Comparison of ENCODE assay signal across 17 cellular contexts in genomic region chr11:58615556-58615955, GRCh38. TPM values are rescaled to one million over a fixed set of nuclear protein-coding genes. Genes with fewer than 3 reads are reported as not detected.
DNase-seq lines count a peak whose midpoint lies in the region; ATAC-seq, FAIRE-seq and TF ChIP-seq lines count a peak whose summit lies in the region.
"Had no signal": no experiment of that assay in that cellular context is flagged by ENCODE, and none has a peak within 500 bp of the region (broad histone marks: within the 10 kb centered on the region; RNA-seq: fewer than 3 reads in every experiment).

No MANE protein-coding gene starts in this region.

- peaks cover 58% of the 10 kb centered on the region for H3K36me3 ChIP-seq in ACC112 (ENCODE audit: insufficient read depth, low read length)
- peaks cover 59% of the 10 kb centered on the region for H3K36me3 ChIP-seq in astrocyte (ENCODE audit: insufficient read depth, low read length)
- H3K36me3 ChIP-seq in psoas muscle (ENCODE audit: insufficient read depth in 1 of 2, low read depth in 1 of 2), result peaks cover 23 to 99% of the 10 kb centered on the region in 2 donors
- peaks cover 56 to 100% (median 98%) of the 10 kb centered on the region in 4 donors for H3K36me3 ChIP-seq in stomach

- H2AFZ ChIP-seq in ACC112 (ENCODE audit: low read length, unreplicated experiment), result no peak overlapping the region
- H2AFZ ChIP-seq in astrocyte (ENCODE audit: low read depth, low read length), result no peak overlapping the region
- H2AFZ ChIP-seq: GM23338 had no signal

- no peaks in the 10 kb centered on the region for H3K27me3 ChIP-seq in ACC112 (ENCODE audit: insufficient read depth, low read length)
- no peaks in the 10 kb centered on the region for H3K27me3 ChIP-seq in astrocyte (ENCODE audit: insufficient read depth, low read length)
- no peaks in the 10 kb centered on the region for H3K27me3 ChIP-seq in psoas muscle (ENCODE audit: insufficient read depth in 3 of 3, low read length in 2 of 3)
- H3K27me3 ChIP-seq in stomach, result no peaks in the 10 kb centered on the region

- H3K4me1 Mint-ChIP-seq in activated T-cell treated with anti-CD3 and anti-CD28 coated beads, Interleukin-2, amount 50 U/mL, for 72 hours (ENCODE audit: low read depth), result peaks cover 26% of the 10 kb centered on the region
- H3K4me1 Mint-ChIP-seq in activated T-cell treated with anti-CD3 and anti-CD28 coated beads, Interleukin-2, amount 50 U/mL, for 4 hours (ENCODE audit: low read depth), result peaks cover 27% of the 10 kb centered on the region
- peaks cover 17% of the 10 kb centered on the region for H3K4me1 Mint-ChIP-seq in astrocyte (ENCODE audit: low read depth, unreplicated experiment)
- H3K4me1 Mint-ChIP-seq: B cell, GM23338 had no signal

- no peak overlapping the region for H3K9ac ChIP-seq in astrocyte (ENCODE audit: low read length)

- FAIRE-seq in astrocyte (lab: Jason Lieb, UNC), result no peak
- FAIRE-seq: GM12878, GM18507 had no signal

- H3K27ac ChIP-seq in ACC112 (ENCODE audit: low read depth, low read length) (peak overlapping the region; percentile 57; the same call in 1 of the 2 replicates), astrocyte (ENCODE audit: low read depth, low read length) (no peak overlapping the region), psoas muscle (peak overlapping the region; percentile 54), stomach (no peak overlapping the region)

- no peak overlapping the region for H3K4me3 Mint-ChIP-seq in activated T-cell treated with anti-CD3 and anti-CD28 coated beads, Interleukin-2, amount 50 U/mL, for 72 hours
- no peak overlapping the region for H3K4me3 Mint-ChIP-seq in activated T-cell treated with anti-CD3 and anti-CD28 coated beads, Interleukin-2, amount 50 U/mL, for 4 hours
- no peak overlapping the region for H3K4me3 Mint-ChIP-seq in astrocyte (ENCODE audit: unreplicated experiment)
- H3K4me3 Mint-ChIP-seq: B cell; CD4-positive, alpha-beta T cell; GM23338 had no signal

- H3K4me3 ChIP-seq in ACC112 (ENCODE audit: low read depth, low read length), result no peak overlapping the region
- H3K4me3 ChIP-seq in astrocyte (ENCODE audit: insufficient read depth, low read depth, low read length), result no peak overlapping the region
- no peak overlapping the region for H3K4me3 ChIP-seq in psoas muscle
- no peak overlapping the region for H3K4me3 ChIP-seq in stomach
- H3K4me3 ChIP-seq: GM12878, GM23338, HAP-1 had no signal

- H3K36me3 Mint-ChIP-seq in activated T-cell treated with anti-CD3 and anti-CD28 coated beads, Interleukin-2, amount 50 U/mL, for 72 hours (ENCODE audit: insufficient read depth in 2 of 2), result peaks cover 20 to 62% of the 10 kb centered on the region in 2 donors
- peaks cover 59% of the 10 kb centered on the region for H3K36me3 Mint-ChIP-seq in activated T-cell treated with anti-CD3 and anti-CD28 coated beads, Interleukin-2, amount 50 U/mL, for 4 hours (ENCODE audit: insufficient read depth)
- peaks cover 13% of the 10 kb centered on the region for H3K36me3 Mint-ChIP-seq in astrocyte (ENCODE audit: low read depth, unreplicated experiment)

- H3K79me2 ChIP-seq in ACC112 (ENCODE audit: control insufficient read depth, insufficient read depth, low read length, unreplicated experiment) (peaks cover 18% of the 10 kb centered on the region), astrocyte (ENCODE audit: insufficient read depth, low read length) (no peaks in the 10 kb centered on the region)

- TF ChIP-seq POLR2A in stomach (IDR thresholded peaks at IDR 0.05), result no peak

- TF ChIP-seq EP300 in stomach (IDR thresholded peaks at IDR 0.05), result no peak

- H3K9me3 ChIP-seq in astrocyte (ENCODE audit: insufficient read depth, low read depth, low read length) (no peaks in the 10 kb centered on the region), psoas muscle (no peaks in the 10 kb centered on the region), stomach (no peaks in the 10 kb centered on the region)
- H3K9me3 ChIP-seq: HAP-1 had no signal

- H3K27ac Mint-ChIP-seq in activated T-cell treated with anti-CD3 and anti-CD28 coated beads, Interleukin-2, amount 50 U/mL, for 72 hours, result peak overlapping the region; percentile 55
- H3K27ac Mint-ChIP-seq in astrocyte (ENCODE audit: unreplicated experiment), result peak overlapping the region; percentile 73
- H3K27ac Mint-ChIP-seq: B cell; CD4-positive, alpha-beta T cell; GM23338 had no signal

- WGBS in psoas muscle, 3 donors, result 86 to 94% (median 91%) methylated on average over 1 of the region's 1 CpG
- 86 to 94% (median 91%) methylated on average over 1 of the region's 1 CpG for WGBS in stomach, 5 donors

- no peaks in the 10 kb centered on the region for H3K27me3 Mint-ChIP-seq in activated T-cell treated with anti-CD3 and anti-CD28 coated beads, Interleukin-2, amount 50 U/mL, for 72 hours (ENCODE audit: low read depth)
- no peaks in the 10 kb centered on the region for H3K27me3 Mint-ChIP-seq in activated T-cell treated with anti-CD3 and anti-CD28 coated beads, Interleukin-2, amount 50 U/mL, for 4 hours (ENCODE audit: low read depth)
- no peaks in the 10 kb centered on the region for H3K27me3 Mint-ChIP-seq in astrocyte (ENCODE audit: low read depth, unreplicated experiment)
- H3K27me3 Mint-ChIP-seq: B cell; CD4-positive, alpha-beta T cell had no signal

- H4K20me1 ChIP-seq in astrocyte (ENCODE audit: insufficient read depth, low read length), result peaks cover 27% of the 10 kb centered on the region

- TF ChIP-seq CTCF in astrocyte (IDR thresholded peaks at IDR 0.05; ENCODE audit: insufficient read depth, low read depth, low read length), result no peak
- no peak for TF ChIP-seq CTCF in psoas muscle (IDR thresholded peaks at IDR 0.05)
- TF ChIP-seq CTCF in stomach (IDR thresholded peaks at IDR 0.05), result no peak

- H3K9me3 Mint-ChIP-seq in activated T-cell treated with anti-CD3 and anti-CD28 coated beads, Interleukin-2, amount 50 U/mL, for 72 hours, result no peaks in the 10 kb centered on the region
- no peaks in the 10 kb centered on the region for H3K9me3 Mint-ChIP-seq in activated T-cell treated with anti-CD3 and anti-CD28 coated beads, Interleukin-2, amount 50 U/mL, for 4 hours
- H3K9me3 Mint-ChIP-seq in astrocyte (ENCODE audit: unreplicated experiment), result no peaks in the 10 kb centered on the region
- H3K9me3 Mint-ChIP-seq: CD4-positive, alpha-beta T cell; GM23338 had no signal

- no peak for ATAC-seq in activated T-cell treated with anti-CD3 and anti-CD28 coated beads, Interleukin-2, amount 50 U/mL, for 72 hours (replicated peaks in 1 of 2)
- no peak for ATAC-seq in activated T-cell treated with anti-CD3 and anti-CD28 coated beads, Interleukin-2, amount 50 U/mL, for 4 hours
- no peak for ATAC-seq in psoas muscle
- ATAC-seq: GM12878, GM23338 had no signal

- intact Hi-C loops in psoas muscle (cut with DNase I) (loop anchor here in 1 of 2 donors (5.0 kb wide), 1 partner anchor 33 kb away; no protein-coding TSS in a partner anchor), stomach (cut with DNase I; ENCODE audit: low total_unique reads) (no loop called here)

- no peak overlapping the region for H3K4me2 ChIP-seq in astrocyte (ENCODE audit: low read length)
- H3K4me2 ChIP-seq: GM23338 had no signal

- no peak for DNase-seq in activated T-cell treated with anti-CD3 and anti-CD28 coated beads, Interleukin-2, amount 50 U/mL, for 72 hours
- DNase-seq in activated T-cell treated with anti-CD3 and anti-CD28 coated beads, Interleukin-2, amount 50 U/mL, for 4 hours, result no peak
- DNase-seq in astrocyte (ENCODE audit: low read depth), result no peak
- no peak for DNase-seq in psoas muscle
- DNase-seq in GM19240 (ENCODE audit: insufficient read length, low spot score), result no peak
- DNase-seq in stomach, result no peak
- no peak for DNase-seq in activated CD8-positive, alpha-beta memory T cell treated with anti-CD3 and anti-CD28 coated beads, Interleukin-2, amount 50 U/mL, for 4 hours
- DNase-seq: 8988T; C1 segment of cervical spinal cord; CD4-positive, alpha-beta T cell; DMS79 had no signal

- H3K4me1 ChIP-seq in ACC112 (ENCODE audit: control insufficient read depth, insufficient read depth, low read length, unreplicated experiment) (peaks cover 36% of the 10 kb centered on the region), astrocyte (ENCODE audit: insufficient read depth, low read length) (no peaks in the 10 kb centered on the region), psoas muscle (peaks cover 22% of the 10 kb centered on the region), stomach (peaks cover 0 to 19% (median 0%) of the 10 kb centered on the region in 4 donors)
- H3K4me1 ChIP-seq: HAP-1 had no signal

RNA-seq across cellular contexts. Expression of gene CNTF, which starts 6.9 kb away (rescaled TPM):
- 1 to 10 TPM; 4.5 to 5.0 TPM for total RNA-seq in activated T-cell treated with anti-CD3 and anti-CD28 coated beads, Interleukin-2, amount 50 U/mL, for 72 hours
- total RNA-seq in activated T-cell treated with anti-CD3 and anti-CD28 coated beads, Interleukin-2, amount 50 U/mL, for 4 hours, result 1 to 10 TPM; 3.5 to 4.3 (median 3.6) TPM
- total RNA-seq in astrocyte (1.4 and 1.7 TPM in 2 replicates), psoas muscle (1 to 10 TPM; 1.1 to 5.7 (median 3.8) TPM), stomach (1 to 10 TPM in 1 of 5 donors, not detected in 4; 3.9 TPM)
- polyA plus RNA-seq in psoas muscle (10 to 100 TPM in 1 of 3 donors, 1 to 10 TPM in 2; 1.3 to 21.2 (median 1.9) TPM), stomach (under 1 TPM; 0.25 to 0.92 (median 0.28) TPM)

RNA-seq across cellular contexts. Expression of gene ZFP91, which starts 36.7 kb away (rescaled TPM):
- total RNA-seq in activated T-cell treated with anti-CD3 and anti-CD28 coated beads, Interleukin-2, amount 50 U/mL, for 72 hours, result 10 to 100 TPM; 43.4 to 48.4 TPM
- 10 to 100 TPM; 54.8 to 60.4 (median 54.9) TPM for total RNA-seq in activated T-cell treated with anti-CD3 and anti-CD28 coated beads, Interleukin-2, amount 50 U/mL, for 4 hours
- 38.1 and 40.1 TPM in 2 replicates for total RNA-seq in astrocyte
- 10 to 100 TPM; 68.3 to 94.1 (median 79.4) TPM for total RNA-seq in psoas muscle
- polyA plus RNA-seq in psoas muscle, result 10 to 100 TPM; 27.8 to 88.7 (median 49.4) TPM
- total RNA-seq in stomach, result 10 to 100 TPM; 20.4 to 67.6 (median 32.1) TPM
- polyA plus RNA-seq in stomach, result 10 to 100 TPM in 2 of 3 donors, 1 to 10 TPM in 1; 9.4 to 27.0 (median 19.6) TPM

RNA-seq across cellular contexts. Expression of gene LPXN, which starts 39.9 kb away (rescaled TPM):
- 100 to 1,000 TPM; 113 to 121 TPM for total RNA-seq in activated T-cell treated with anti-CD3 and anti-CD28 coated beads, Interleukin-2, amount 50 U/mL, for 72 hours
- total RNA-seq in activated T-cell treated with anti-CD3 and anti-CD28 coated beads, Interleukin-2, amount 50 U/mL, for 4 hours, result 100 to 1,000 TPM; 102 to 116 (median 115) TPM
- 3.6 and 3.7 TPM in 2 replicates for total RNA-seq in astrocyte
- 1 to 10 TPM; 2.4 to 4.7 (median 2.7) TPM for total RNA-seq in psoas muscle
- polyA plus RNA-seq in psoas muscle, result 1 to 10 TPM in 2 of 3 donors, under 1 TPM in 1; 0.73 to 3.4 (median 3.0) TPM
- 10 to 100 TPM in 2 of 5 donors, 1 to 10 TPM in 2, not detected in 1; 5.4 to 18.7 (median 8.7) TPM for total RNA-seq in stomach
- polyA plus RNA-seq in stomach, result 1 to 10 TPM; 5.3 to 8.9 (median 5.9) TPM

Comparison
In these comparisons a context has a peak if more than half of its experiments do, and no peak if none do; other contexts are left out.
1. H3K27ac ChIP-seq: peak in ACC112 (single experiment) and psoas muscle (single experiment); none in astrocyte (single experiment) and stomach (0 of 5).
2. RNA of gene LPXN, which starts 39.9 kb away (total RNA-seq): 113 to 121 TPM in activated T-cell treated with anti-CD3 and anti-CD28 coated beads, Interleukin-2, amount 50 U/mL, for 72 hours and 102 to 116 TPM in activated T-cell treated with anti-CD3 and anti-CD28 coated beads, Interleukin-2, amount 50 U/mL, for 4 hours; 5.4 to 18.7 TPM in stomach, 3.6 to 3.7 TPM in astrocyte and 2.4 to 4.7 TPM in psoas muscle; every median in the first group is over 4 times any median in the second.